Comparison of ENCODE assay signal across 16 cellular contexts in genomic region chrX:120504569-120504968, GRCh38. TPM values are rescaled to one million over a fixed set of nuclear protein-coding genes. Genes with fewer than 3 reads are reported as not detected.
DNase-seq lines count a peak whose midpoint lies in the region; ATAC-seq and TF ChIP-seq lines count a peak whose summit lies in the region.
"Had no signal": no experiment of that assay in that cellular context is flagged by ENCODE, and none has a peak within 500 bp of the region (broad histone marks: within the 10 kb centered on the region; RNA-seq: fewer than 3 reads in every experiment).

No MANE protein-coding gene starts in this region.

- H3K4ac ChIP-seq in trophoblast cell (ENCODE audit: low read depth, low read length): no peak overlapping the region

- H3K27me3 ChIP-seq in RWPE2 (ENCODE audit: insufficient read depth, poor library complexity, severe bottlenecking) (no peaks in the 10 kb centered on the region), trophoblast cell (ENCODE audit: insufficient read depth, low read length) (no peaks in the 10 kb centered on the region)
- no peaks in the 10 kb centered on the region for H3K27me3 ChIP-seq in CD4-positive, alpha-beta memory T cell (ENCODE audit: insufficient read depth, low read length)
- H3K27me3 ChIP-seq: BE2C had no signal

- H3K27ac ChIP-seq in RWPE2 (ENCODE audit: poor library complexity, severe bottlenecking) (peak overlapping the region; percentile 96), trophoblast cell (ENCODE audit: low read depth, low read length) (no peak overlapping the region)
- no peak overlapping the region for H3K27ac ChIP-seq in CD4-positive, alpha-beta memory T cell (ENCODE audit: low read depth, low read length)
- H3K27ac ChIP-seq: C4-2B, HL-60 had no signal

- DNase-seq in HFFc6: no peak
- DNase-seq in RWPE2 (ENCODE audit: low spot score): no peak
- DNase-seq in epithelial cell of esophagus (ENCODE audit: low read depth): peak; percentile 76
- DNase-seq in trophoblast cell: peak; percentile 5 to 31
- DNase-seq in LoVo (ENCODE audit: low spot score): no peak
- DNase-seq in activated naive CD8-positive, alpha-beta T cell treated with anti-CD3 and anti-CD28 coated beads, Interleukin-2, amount 50 U/mL, for 24 hours: no peak
- DNase-seq in CD4-positive, alpha-beta memory T cell: no peak
- DNase-seq: BE2C; CD8-positive, alpha-beta T cell; COR-L47; DMS153; DMS79 treated with DMSO at 0.1 percent for 48 hours; EL had no signal

- H3K4me2 ChIP-seq in trophoblast cell (ENCODE audit: low read length): no peak overlapping the region

- WGBS in trophoblast cell (ENCODE audit: extremely low coverage, insufficient coverage, insufficient read length): no CpG with 5 or more reads among the region's 1 CpG

- no peak overlapping the region for H3K18ac ChIP-seq in trophoblast cell (ENCODE audit: low read length)

- CTCF ChIA-PET in CD4-positive, alpha-beta memory T cell (lab: Charles Lee; ENCODE audit: partially characterized antibody): interaction anchor here (1.0 kb wide), 1 partner anchor 159 kb away, joined by 3 read pairs; no protein-coding TSS in a partner anchor

- H3K4me3 ChIP-seq in RWPE2 (ENCODE audit: severe bottlenecking) (no peak overlapping the region), epithelial cell of esophagus (ENCODE audit: low read length) (no peak overlapping the region), trophoblast cell (ENCODE audit: low read depth, low read length) (no peak overlapping the region)
- no peak overlapping the region for H3K4me3 ChIP-seq in CD4-positive, alpha-beta memory T cell (ENCODE audit: low read length in 2 of 2)
- H3K4me3 ChIP-seq: HAP-1 had no signal

- no peak overlapping the region for H3K23ac ChIP-seq in trophoblast cell (ENCODE audit: low read length)

- H3K4me1 ChIP-seq in RWPE2 (ENCODE audit: insufficient read depth, poor library complexity, severe bottlenecking) (peaks cover 17% of the 10 kb centered on the region), trophoblast cell (ENCODE audit: control insufficient read depth in 1 of 2, insufficient read depth in 2 of 2, low read length in 2 of 2) (no peaks in the 10 kb centered on the region)
- H3K4me1 ChIP-seq in CD4-positive, alpha-beta memory T cell (ENCODE audit: insufficient read depth, low read length): no peaks in the 10 kb centered on the region
- H3K4me1 ChIP-seq: BE2C, HAP-1 had no signal

- H2AFZ ChIP-seq in trophoblast cell (ENCODE audit: insufficient read depth, low read length, poor library complexity): no peak overlapping the region

- peak; percentile 99 for ATAC-seq in RWPE2 (ENCODE audit: low read depth)
- ATAC-seq in activated naive CD8-positive, alpha-beta T cell treated with anti-CD3 and anti-CD28 coated beads, Interleukin-2, amount 50 U/mL, for 24 hours: no peak
- ATAC-seq: CD8-positive, alpha-beta T cell had no signal

- no peak overlapping the region for H4K91ac ChIP-seq in trophoblast cell (ENCODE audit: low read depth, low read length)

- H2BK5ac ChIP-seq in trophoblast cell (ENCODE audit: low read depth, low read length, poor library complexity): no peak overlapping the region

- TF ChIP-seq CTCF in HFFc6 (IDR thresholded peaks at IDR 0.05) (no peak), RWPE2 (IDR thresholded peaks at IDR 0.05; ENCODE audit: poor library complexity, severe bottlenecking) (no peak), epithelial cell of esophagus (IDR thresholded peaks at IDR 0.05; ENCODE audit: insufficient read depth, low read depth, low read length, missing control alignments) (no peak)

- no peak overlapping the region for H3K9ac ChIP-seq in trophoblast cell (ENCODE audit: low read length)

- H3K79me1 ChIP-seq in trophoblast cell (ENCODE audit: low read length): no peaks in the 10 kb centered on the region

- H2AK5ac ChIP-seq in trophoblast cell (ENCODE audit: low read length): no peak overlapping the region

- no peak overlapping the region for H2BK120ac ChIP-seq in trophoblast cell (ENCODE audit: insufficient read depth, low read length, poor library complexity)

- H3K9me3 ChIP-seq in RWPE2 (ENCODE audit: severe bottlenecking): no peaks in the 10 kb centered on the region
- H3K9me3 ChIP-seq in trophoblast cell (ENCODE audit: insufficient read depth, low read depth, low read length): no peaks in the 10 kb centered on the region
- no peaks in the 10 kb centered on the region for H3K9me3 ChIP-seq in CD4-positive, alpha-beta memory T cell (ENCODE audit: control insufficient read depth in 1 of 2, low read length in 2 of 2)
- H3K9me3 ChIP-seq: BE2C, HAP-1 had no signal

- POLR2A ChIA-PET in CD4-positive, alpha-beta memory T cell (lab: Charles Lee; ENCODE audit: partially characterized antibody): no interaction called here

- no peaks in the 10 kb centered on the region for H3K79me2 ChIP-seq in trophoblast cell (ENCODE audit: control insufficient read depth, insufficient read depth, low read length, poor library complexity)

- no peaks in the 10 kb centered on the region for H3K36me3 Mint-ChIP-seq in HFFc6 (ENCODE audit: low read depth)
- no peaks in the 10 kb centered on the region for H3K36me3 Mint-ChIP-seq in activated naive CD8-positive, alpha-beta T cell treated with anti-CD3 and anti-CD28 coated beads, Interleukin-2, amount 50 U/mL, for 24 hours (ENCODE audit: low read depth)
- no peaks in the 10 kb centered on the region for H3K36me3 Mint-ChIP-seq in CD4-positive, alpha-beta memory T cell
- H3K36me3 Mint-ChIP-seq: CD8-positive, alpha-beta T cell had no signal

- H4K12ac ChIP-seq in trophoblast cell (ENCODE audit: low read depth, low read length): no peak overlapping the region

- peaks cover 4% of the 10 kb centered on the region; the same call in 1 of the 2 replicates for H3K27me3 Mint-ChIP-seq in HFFc6 (ENCODE audit: insufficient read depth)
- no peaks in the 10 kb centered on the region for H3K27me3 Mint-ChIP-seq in activated naive CD8-positive, alpha-beta T cell treated with anti-CD3 and anti-CD28 coated beads, Interleukin-2, amount 50 U/mL, for 24 hours
- peaks cover 0 to 2% of the 10 kb centered on the region in 2 donors for H3K27me3 Mint-ChIP-seq in CD4-positive, alpha-beta memory T cell

- peaks cover 3% of the 10 kb centered on the region for H3K4me1 Mint-ChIP-seq in HFFc6 (ENCODE audit: low read depth)
- no peaks in the 10 kb centered on the region for H3K4me1 Mint-ChIP-seq in activated naive CD8-positive, alpha-beta T cell treated with anti-CD3 and anti-CD28 coated beads, Interleukin-2, amount 50 U/mL, for 24 hours
- H3K4me1 Mint-ChIP-seq in CD4-positive, alpha-beta memory T cell: no peaks in the 10 kb centered on the region

- peak overlapping the region; percentile 33; the same call in 1 of the 2 replicates for H3K27ac Mint-ChIP-seq in HFFc6
- no peak overlapping the region for H3K27ac Mint-ChIP-seq in activated naive CD8-positive, alpha-beta T cell treated with anti-CD3 and anti-CD28 coated beads, Interleukin-2, amount 50 U/mL, for 24 hours
- no peak overlapping the region for H3K27ac Mint-ChIP-seq in CD4-positive, alpha-beta memory T cell
- H3K27ac Mint-ChIP-seq: CD8-positive, alpha-beta T cell had no signal

- intact Hi-C loops in CD4-positive, alpha-beta memory T cell (cut with micrococcal nuclease): no loop called here

- H3K14ac ChIP-seq in trophoblast cell (ENCODE audit: low read length): no peak overlapping the region

- H4K8ac ChIP-seq in trophoblast cell (ENCODE audit: low read depth, low read length): no peak overlapping the region

- no peak overlapping the region for H2BK12ac ChIP-seq in trophoblast cell (ENCODE audit: low read length)

- no peak overlapping the region for H3K4me3 Mint-ChIP-seq in HFFc6
- H3K4me3 Mint-ChIP-seq in activated naive CD8-positive, alpha-beta T cell treated with anti-CD3 and anti-CD28 coated beads, Interleukin-2, amount 50 U/mL, for 24 hours: no peak overlapping the region
- H3K4me3 Mint-ChIP-seq in CD4-positive, alpha-beta memory T cell: no peak overlapping the region
- H3K4me3 Mint-ChIP-seq: CD8-positive, alpha-beta T cell had no signal

- no peaks in the 10 kb centered on the region for H3K9me3 Mint-ChIP-seq in HFFc6
- no peaks in the 10 kb centered on the region for H3K9me3 Mint-ChIP-seq in activated naive CD8-positive, alpha-beta T cell treated with anti-CD3 and anti-CD28 coated beads, Interleukin-2, amount 50 U/mL, for 24 hours
- H3K9me3 Mint-ChIP-seq in CD4-positive, alpha-beta memory T cell: no peaks in the 10 kb centered on the region
- H3K9me3 Mint-ChIP-seq: CD8-positive, alpha-beta T cell had no signal

- no peaks in the 10 kb centered on the region for H3K36me3 ChIP-seq in RWPE2 (ENCODE audit: low read depth)
- no peaks in the 10 kb centered on the region for H3K36me3 ChIP-seq in trophoblast cell (ENCODE audit: control insufficient read depth in 1 of 2, insufficient read depth in 2 of 2, low read length in 2 of 2)
- no peaks in the 10 kb centered on the region for H3K36me3 ChIP-seq in CD4-positive, alpha-beta memory T cell (ENCODE audit: insufficient read depth, low read length)
- H3K36me3 ChIP-seq: BE2C, HAP-1 had no signal

RNA-seq across cellular contexts. Expression of gene LAMP2, which starts 35.5 kb away (rescaled TPM):
- total RNA-seq in HFFc6 (2021; fragmentation: NEBNext Ultra II Directional; extraction: Animal tissue kit (Norgen Biotek cat#: 25700)): 100 to 1,000 TPM in 5 of 6 experiments, 10 to 100 TPM in 1; 95.6 to 124 (median 114) TPM
- polyA plus RNA-seq in trophoblast cell (2013): 102 and 105 TPM in 2 replicates
- total RNA-seq in CD4-positive, alpha-beta memory T cell: 10 to 100 TPM; 44.2 to 45.8 TPM
- 100 to 1,000 TPM in 1 of 2 donors, 10 to 100 TPM in 1; 83.0 to 155 TPM for polyA plus RNA-seq in CD4-positive, alpha-beta memory T cell

RNA-seq across cellular contexts. Expression of gene CUL4B, which starts 56.2 kb away (rescaled TPM):
- 100 to 1,000 TPM; 116 to 151 (median 134) TPM for total RNA-seq in HFFc6 (2021; fragmentation: NEBNext Ultra II Directional; extraction: Animal tissue kit (Norgen Biotek cat#: 25700))
- 26.7 and 26.9 TPM in 2 replicates for polyA plus RNA-seq in trophoblast cell (2013)
- total RNA-seq in CD4-positive, alpha-beta memory T cell: 10 to 100 TPM; 54.0 to 61.0 TPM
- polyA plus RNA-seq in CD4-positive, alpha-beta memory T cell: 10 to 100 TPM; 24.3 to 25.8 TPM

Comparison
In these comparisons a context has a peak if more than half of its experiments do, and no peak if none do; other contexts are left out.
1. DNase-seq: peak in epithelial cell of esophagus (single experiment) and trophoblast cell (2 of 2); none in HFFc6 (single experiment), RWPE2 (single experiment), LoVo (single experiment), activated naive CD8-positive, alpha-beta T cell treated with anti-CD3 and anti-CD28 coated beads, Interleukin-2, amount 50 U/mL, for 24 hours (single experiment) and CD4-positive, alpha-beta memory T cell (0 of 5).